ENCODE assay signal across 8 cellular contexts in genomic region chr14:77052281-77053044, GRCh38. TPM values are rescaled to one million over a fixed set of nuclear protein-coding genes. Genes with fewer than 3 reads are reported as not detected.
A peak's percentile ranks its signal among the peaks of the same experiment; 100 is the strongest.
DNase-seq lines count a peak whose midpoint lies in the region; ATAC-seq and TF ChIP-seq lines count a peak whose summit lies in the region.

No MANE protein-coding gene starts in this region.

- H3K27ac ChIP-seq in epithelial cell of prostate: peak overlapping the region; percentile 52

- H3K4me1 Mint-ChIP-seq in neural crest cell: peaks cover 31% of the 10 kb centered on the region

- peak; percentile 61 for ATAC-seq in Right ventricle myocardium inferior
- ATAC-seq in GM21390 (IDR thresholded peaks at IDR 0.05; ENCODE audit: unreplicated experiment): no peak
- ATAC-seq in HG03521 (IDR thresholded peaks at IDR 0.05; ENCODE audit: unreplicated experiment): no peak

- no peaks in the 10 kb centered on the region for H3K36me3 Mint-ChIP-seq in neural crest cell (ENCODE audit: low read depth)

- H3K9me3 Mint-ChIP-seq in neural crest cell: no peaks in the 10 kb centered on the region

- no peak overlapping the region for H3K4me3 Mint-ChIP-seq in neural crest cell

- H3K27me3 Mint-ChIP-seq in neural crest cell (ENCODE audit: low read depth): no peaks in the 10 kb centered on the region

- H3K27ac Mint-ChIP-seq in neural crest cell (ENCODE audit: unreplicated experiment): peak overlapping the region; percentile 8

- intact Hi-C loops in Right ventricle myocardium inferior (cut with DNase I) (loop anchor here (1.0 to 5.0 kb wide), 2 partner anchors 139 to 180 kb away; no protein-coding TSS in a partner anchor), cardiac septum (cut with DNase I) (loop anchor here (1.0 to 2.0 kb wide), 2 partner anchors 106 to 139 kb away; no protein-coding TSS in a partner anchor)

- TF ChIP-seq CTCF in neural crest cell (conservative IDR thresholded peaks at IDR 0.05): no peak

- DNase-seq in Right ventricle myocardium inferior (ENCODE audit: missing footprints) (no peak), cardiac septum (ENCODE audit: low spot score) (no peak), epithelial cell of prostate (ENCODE audit: low read depth, low spot score) (no peak), neural crest cell (ENCODE audit: low read depth, low spot score) (no peak), MV-4-11 (lab: John Stamatoyannopoulos, UW) (no peak)
- DNase-seq in stimulated activated naive CD4-positive, alpha-beta T cell treated with Interleukin-2 at 50 U/mL for 16 hours (lab: John Stamatoyannopoulos, UW): no peak

RNA-seq across cellular contexts. Expression of gene IRF2BPL, which starts 24.0 kb away (rescaled TPM):
- total RNA-seq in Right ventricle myocardium inferior (41.1 TPM), cardiac septum (46.0 TPM), neural crest cell (42.6 and 43.6 TPM in 2 replicates)

RNA-seq across cellular contexts. Expression of gene CIPC, which starts 45.6 kb away (rescaled TPM):
- total RNA-seq in Right ventricle myocardium inferior (72.7 TPM), cardiac septum (45.9 TPM), neural crest cell (28.7 and 29.8 TPM in 2 replicates)
